36 cellular contexts compared by ENCODE assay signal in the genomic region with DNA sequence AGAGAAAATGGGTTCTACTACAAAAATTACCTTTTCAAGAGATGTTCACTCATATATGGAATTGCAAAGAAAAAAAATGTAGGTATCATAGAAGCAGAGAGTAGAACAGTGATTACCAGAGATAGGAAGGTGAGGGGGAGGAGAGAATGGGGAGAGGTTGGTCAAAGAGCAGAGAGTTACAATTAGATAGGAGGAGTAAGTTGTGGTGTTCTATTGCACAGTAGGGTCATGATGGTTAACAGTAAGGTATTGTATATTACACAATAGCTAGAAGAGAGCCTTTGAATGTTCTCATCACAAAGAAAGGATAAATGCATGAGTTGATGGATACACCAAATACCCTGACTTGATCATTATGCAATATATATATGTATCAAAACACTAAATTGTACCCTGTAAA.
"Had no signal": no experiment of that assay in that cellular context is flagged by ENCODE, and none has a peak within 500 bp of the region (broad histone marks: within the 10 kb centered on the region; RNA-seq: fewer than 3 reads in every experiment).

No MANE protein-coding gene starts in this region.

- H3K27ac ChIP-seq: adrenal gland, ascending aorta, breast epithelium, cardiac muscle cell, colonic mucosa, epithelial cell of prostate, esophagus squamous epithelium, gastroesophageal sphincter, heart right ventricle, VCaP had no signal

- DNase-seq: activated CD4-positive, alpha-beta T cell treated with anti-CD3 and anti-CD28 coated beads for 1 hour; activated CD4-positive, alpha-beta T cell treated with anti-CD3 and anti-CD28 coated beads for 4 hours; activated CD4-positive, alpha-beta T cell treated with anti-CD3 and anti-CD28 coated beads, Interleukin-2, amount 10 ng/mL, durations not matched to agents 7 days and 5 days; activated CD4-positive, alpha-beta T cell treated with anti-CD3 and anti-CD28 coated beads, Interleukin-2, amount 50 U/mL, for 48 hours; activated CD8-positive, alpha-beta memory T cell treated with anti-CD3 and anti-CD28 coated beads, Interleukin-2, amount 10 ng/mL, durations not matched to agents 7 days and 5 days; activated CD8-positive, alpha-beta memory T cell treated with anti-CD3 and anti-CD28 coated beads, Interleukin-2, amount 50 U/mL, for 4 hours; activated CD8-positive, alpha-beta T cell treated with anti-CD3 and anti-CD28 coated beads, Interleukin-2, amount 10 ng/mL, durations not matched to agents 7 days and 5 days; activated effector memory CD4-positive, alpha-beta T cell treated with anti-CD3 and anti-CD28 coated beads, Interleukin-2, amount 50 U/mL, for 16 hours; activated naive CD4-positive, alpha-beta T cell treated with anti-CD3 and anti-CD28 coated beads for 36 hours; activated naive CD8-positive, alpha-beta T cell treated with anti-CD3 and anti-CD28 coated beads for 36 hours; activated naive CD8-positive, alpha-beta T cell treated with anti-CD3 and anti-CD28 coated beads, Interleukin-2, amount 50 U/mL, for 24 hours; activated T-cell treated with anti-CD3 and anti-CD28 coated beads, Interleukin-2, amount 50 U/mL, for 1 hour; activated T-cell treated with anti-CD3 and anti-CD28 coated beads, Interleukin-2, amount 50 U/mL, for 48 hours; adrenal gland; central memory CD4-positive, alpha-beta T cell; cerebellar nuclear complex; colonic mucosa; effector CD8-positive, alpha-beta T cell; esophagus squamous epithelium; foreskin melanocyte; heart right ventricle; T-helper 1 cell; T-helper 2 cell had no signal

- H3K27ac Mint-ChIP-seq: activated CD4-positive, alpha-beta T cell treated with anti-CD3 and anti-CD28 coated beads, Interleukin-2, amount 10 ng/mL, durations not matched to agents 7 days and 5 days; activated CD8-positive, alpha-beta memory T cell treated with anti-CD3 and anti-CD28 coated beads, Interleukin-2, amount 10 ng/mL, durations not matched to agents 7 days and 5 days; activated CD8-positive, alpha-beta T cell treated with anti-CD3 and anti-CD28 coated beads, Interleukin-2, amount 10 ng/mL, durations not matched to agents 7 days and 5 days; activated naive CD4-positive, alpha-beta T cell treated with anti-CD3 and anti-CD28 coated beads for 36 hours; activated naive CD4-positive, alpha-beta T cell treated with anti-CD3 and anti-CD28 coated beads, Interleukin-2, amount 50 U/mL, for 24 hours; activated naive CD8-positive, alpha-beta T cell treated with anti-CD3 and anti-CD28 coated beads for 36 hours; activated naive CD8-positive, alpha-beta T cell treated with anti-CD3 and anti-CD28 coated beads, Interleukin-2, amount 50 U/mL, for 24 hours; activated T-helper 1 cell treated with anti-CD3 and anti-CD28 coated beads, Interleukin-12 subunit alpha, Interleukin-12 subunit beta, Interleukin-2, Interleukin-4 antibody, amounts not matched to agents 30 ng/mL and 10 ng/mL and 1 ng/mL, durations not matched to agents 14 hours and 24 hours and 36 hours; activated T-helper 2 cell treated with anti-CD3 and anti-CD28 coated beads, Interferon-gamma antibody, Interleukin-2, Interleukin-4, amounts not matched to agents 10 μg/mL and 5 μg/mL and 100 μg/mL, durations not matched to agents 14 hours and 24 hours and 36 hours; brain; WTC11 had no signal

- H3K9me3 ChIP-seq: adrenal gland, ascending aorta, colonic mucosa, esophagus squamous epithelium, gastroesophageal sphincter had no signal

- ATAC-seq: activated CD8-positive, alpha-beta memory T cell treated with anti-CD3 and anti-CD28 coated beads, Interleukin-2, amount 10 ng/mL, durations not matched to agents 7 days and 5 days; activated CD8-positive, alpha-beta T cell treated with anti-CD3 and anti-CD28 coated beads, Interleukin-2, amount 10 ng/mL, durations not matched to agents 7 days and 5 days; activated naive CD8-positive, alpha-beta T cell treated with anti-CD3 and anti-CD28 coated beads, Interleukin-2, amount 50 U/mL, for 24 hours; gastroesophageal sphincter; heart right ventricle; WTC11 had no signal

- H3K36me3 ChIP-seq: adrenal gland, ascending aorta, breast epithelium, cardiac muscle cell, colonic mucosa, esophagus squamous epithelium, gastroesophageal sphincter, heart right ventricle had no signal

- H3K4me1 ChIP-seq: adrenal gland, ascending aorta, breast epithelium, colonic mucosa, esophagus squamous epithelium, gastroesophageal sphincter, heart right ventricle had no signal

- H3K27me3 Mint-ChIP-seq: activated CD4-positive, alpha-beta T cell treated with anti-CD3 and anti-CD28 coated beads, Interleukin-2, amount 10 ng/mL, durations not matched to agents 7 days and 5 days; activated CD8-positive, alpha-beta memory T cell treated with anti-CD3 and anti-CD28 coated beads, Interleukin-2, amount 10 ng/mL, durations not matched to agents 7 days and 5 days; activated naive CD4-positive, alpha-beta T cell treated with anti-CD3 and anti-CD28 coated beads, Interleukin-2, amount 50 U/mL, for 24 hours; activated naive CD8-positive, alpha-beta T cell treated with anti-CD3 and anti-CD28 coated beads for 36 hours; activated naive CD8-positive, alpha-beta T cell treated with anti-CD3 and anti-CD28 coated beads, Interleukin-2, amount 50 U/mL, for 24 hours; brain had no signal

- H3K36me3 Mint-ChIP-seq: activated CD8-positive, alpha-beta memory T cell treated with anti-CD3 and anti-CD28 coated beads, Interleukin-2, amount 10 ng/mL, durations not matched to agents 7 days and 5 days had no signal

- H3K27me3 ChIP-seq: adrenal gland, ascending aorta, breast epithelium, cardiac muscle cell, colonic mucosa, esophagus squamous epithelium, gastroesophageal sphincter, heart right ventricle had no signal

- H3K4me3 Mint-ChIP-seq: activated CD4-positive, alpha-beta T cell treated with anti-CD3 and anti-CD28 coated beads, Interleukin-2, amount 10 ng/mL, durations not matched to agents 7 days and 5 days; activated CD8-positive, alpha-beta memory T cell treated with anti-CD3 and anti-CD28 coated beads, Interleukin-2, amount 10 ng/mL, durations not matched to agents 7 days and 5 days; activated CD8-positive, alpha-beta T cell treated with anti-CD3 and anti-CD28 coated beads, Interleukin-2, amount 10 ng/mL, durations not matched to agents 7 days and 5 days; activated naive CD4-positive, alpha-beta T cell treated with anti-CD3 and anti-CD28 coated beads for 36 hours; activated naive CD4-positive, alpha-beta T cell treated with anti-CD3 and anti-CD28 coated beads, Interleukin-2, amount 50 U/mL, for 24 hours; activated naive CD8-positive, alpha-beta T cell treated with anti-CD3 and anti-CD28 coated beads for 36 hours; activated naive CD8-positive, alpha-beta T cell treated with anti-CD3 and anti-CD28 coated beads, Interleukin-2, amount 50 U/mL, for 24 hours; activated T-helper 1 cell treated with anti-CD3 and anti-CD28 coated beads, Interleukin-12 subunit alpha, Interleukin-12 subunit beta, Interleukin-2, Interleukin-4 antibody, amounts not matched to agents 30 ng/mL and 10 ng/mL and 1 ng/mL, durations not matched to agents 14 hours and 24 hours and 36 hours; brain; WTC11 had no signal

- H3K4me3 ChIP-seq: adrenal gland, ascending aorta, breast epithelium, cardiac muscle cell, colonic mucosa, esophagus squamous epithelium, gastroesophageal sphincter, heart right ventricle had no signal

- H3K4me1 Mint-ChIP-seq: activated CD4-positive, alpha-beta T cell treated with anti-CD3 and anti-CD28 coated beads, Interleukin-2, amount 10 ng/mL, durations not matched to agents 7 days and 5 days; activated CD8-positive, alpha-beta memory T cell treated with anti-CD3 and anti-CD28 coated beads, Interleukin-2, amount 10 ng/mL, durations not matched to agents 7 days and 5 days; activated naive CD4-positive, alpha-beta T cell treated with anti-CD3 and anti-CD28 coated beads, Interleukin-2, amount 50 U/mL, for 24 hours; activated naive CD8-positive, alpha-beta T cell treated with anti-CD3 and anti-CD28 coated beads, Interleukin-2, amount 50 U/mL, for 24 hours; brain had no signal

- H3K9me3 Mint-ChIP-seq: activated T-helper 1 cell treated with anti-CD3 and anti-CD28 coated beads, Interleukin-12 subunit alpha, Interleukin-12 subunit beta, Interleukin-2, Interleukin-4 antibody, amounts not matched to agents 30 ng/mL and 10 ng/mL and 1 ng/mL, durations not matched to agents 14 hours and 24 hours and 36 hours; activated T-helper 2 cell treated with anti-CD3 and anti-CD28 coated beads, Interferon-gamma antibody, Interleukin-2, Interleukin-4, amounts not matched to agents 10 μg/mL and 5 μg/mL and 100 μg/mL, durations not matched to agents 14 hours and 24 hours and 36 hours had no signal

- FAIRE-seq: endometrium, endothelial cell of umbilical vein had no signal
